22 cellular contexts compared by ENCODE assay signal in genomic region chr20:23820493-23820892, GRCh38. TPM values are rescaled to one million over a fixed set of nuclear protein-coding genes. Genes with fewer than 3 reads are reported as not detected.
"Had no signal": no experiment of that assay in that cellular context is flagged by ENCODE, and none has a peak within 500 bp of the region (broad histone marks: within the 10 kb centered on the region; RNA-seq: fewer than 3 reads in every experiment).

No MANE protein-coding gene starts in this region.

- H3K27ac ChIP-seq: dorsolateral prefrontal cortex, left ventricle myocardium inferior, ovary, psoas muscle, tibial nerve had no signal

- H3K27ac Mint-ChIP-seq: activated naive CD4-positive, alpha-beta T cell treated with anti-CD3 and anti-CD28 coated beads, Interleukin-2, amount 50 U/mL, for 72 hours; activated T-helper 1 cell treated with anti-CD3 and anti-CD28 coated beads, Interleukin-12 subunit alpha, Interleukin-12 subunit beta, Interleukin-2, Interleukin-4 antibody, amounts not matched to agents 30 ng/mL and 10 ng/mL and 1 ng/mL, durations not matched to agents 14 hours and 24 hours and 36 hours; memory B cell; naive thymus-derived CD8-positive, alpha-beta T cell; stimulated activated naive CD8-positive, alpha-beta T cell treated with anti-CD3 and anti-CD28 coated beads, Interleukin-15, Interleukin-2, amounts not matched to agents 100 ng/mL and 50 ng/mL, for 24 hours; T-cell had no signal

- H3K36me3 ChIP-seq: left ventricle myocardium inferior, ovary, tibial nerve had no signal

- H3K4me3 ChIP-seq: dorsolateral prefrontal cortex, left ventricle myocardium inferior, ovary, psoas muscle, tibial nerve had no signal

- H3K27me3 ChIP-seq: dorsolateral prefrontal cortex, ovary, tibial nerve had no signal

- H3K4me1 ChIP-seq: left ventricle myocardium inferior, psoas muscle, tibial nerve had no signal

- ATAC-seq: activated CD4-positive, CD25-positive, alpha-beta regulatory T cell treated with anti-CD3 and anti-CD28 coated beads, Interleukin-2, amount 50 U/mL, for 24 hours; naive thymus-derived CD8-positive, alpha-beta T cell; psoas muscle; right cardiac atrium; T-cell had no signal

- H3K9ac ChIP-seq: SK-N-SH had no signal

- DNase-seq: activated CD4-positive, alpha-beta T cell treated with anti-CD3 and anti-CD28 coated beads, Interleukin-2, amount 50 U/mL, for 48 hours; activated gamma-delta T cell treated with Interleukin-2 at 50 U/mL for 16 hours; dorsolateral prefrontal cortex; hypothalamus; left ventricle myocardium inferior; naive thymus-derived CD8-positive, alpha-beta T cell; ovary; psoas muscle; right cardiac atrium; SK-N-SH; small intestine; stimulated activated CD4-positive, alpha-beta T cell treated with anti-CD3 and anti-CD28 coated beads, Interleukin-15, amount 100 ng/mL, for 24 hours; stimulated activated CD4-positive, alpha-beta T cell treated with anti-CD3 and anti-CD28 coated beads, Interleukin-2, amount 100 ng/mL, for 48 hours; T-cell had no signal

- H3K4me1 Mint-ChIP-seq: memory B cell, T-cell had no signal

- H3K36me3 Mint-ChIP-seq: activated naive CD4-positive, alpha-beta T cell treated with anti-CD3 and anti-CD28 coated beads, Interleukin-2, amount 50 U/mL, for 72 hours; memory B cell; naive thymus-derived CD8-positive, alpha-beta T cell; T-cell had no signal

- H3K27me3 Mint-ChIP-seq: stimulated activated naive CD8-positive, alpha-beta T cell treated with anti-CD3 and anti-CD28 coated beads, Interleukin-15, Interleukin-2, amounts not matched to agents 100 ng/mL and 50 ng/mL, for 24 hours had no signal

- H3K9me3 Mint-ChIP-seq: activated naive CD4-positive, alpha-beta T cell treated with anti-CD3 and anti-CD28 coated beads, Interleukin-2, amount 50 U/mL, for 72 hours; activated T-helper 1 cell treated with anti-CD3 and anti-CD28 coated beads, Interleukin-12 subunit alpha, Interleukin-12 subunit beta, Interleukin-2, Interleukin-4 antibody, amounts not matched to agents 30 ng/mL and 10 ng/mL and 1 ng/mL, durations not matched to agents 14 hours and 24 hours and 36 hours; memory B cell; naive thymus-derived CD8-positive, alpha-beta T cell; stimulated activated naive CD8-positive, alpha-beta T cell treated with anti-CD3 and anti-CD28 coated beads, Interleukin-15, Interleukin-2, amounts not matched to agents 100 ng/mL and 50 ng/mL, for 24 hours; T-cell had no signal

- H3K9me3 ChIP-seq: left ventricle myocardium inferior, ovary, psoas muscle, SK-N-SH, tibial nerve had no signal

- H3K4me3 Mint-ChIP-seq: activated T-helper 1 cell treated with anti-CD3 and anti-CD28 coated beads, Interleukin-12 subunit alpha, Interleukin-12 subunit beta, Interleukin-2, Interleukin-4 antibody, amounts not matched to agents 30 ng/mL and 10 ng/mL and 1 ng/mL, durations not matched to agents 14 hours and 24 hours and 36 hours; memory B cell; naive thymus-derived CD8-positive, alpha-beta T cell; stimulated activated naive CD8-positive, alpha-beta T cell treated with anti-CD3 and anti-CD28 coated beads, Interleukin-15, Interleukin-2, amounts not matched to agents 100 ng/mL and 50 ng/mL, for 24 hours; T-cell had no signal

RNA-seq across cellular contexts. Expression of gene CST2, which starts 6.0 kb away (rescaled TPM):
- total RNA-seq: activated naive CD4-positive, alpha-beta T cell treated with anti-CD3 and anti-CD28 coated beads, Interleukin-2, amount 50 U/mL, for 72 hours; activated T-helper 1 cell treated with anti-CD3 and anti-CD28 coated beads, Interleukin-12 subunit alpha, Interleukin-12 subunit beta, Interleukin-2, Interleukin-4 antibody, amounts not matched to agents 30 ng/mL and 10 ng/mL and 1 ng/mL, durations not matched to agents 14 hours and 24 hours and 36 hours; cardiac septum; dorsolateral prefrontal cortex; epithelial cell of proximal tubule; left ventricle myocardium inferior; naive thymus-derived CD8-positive, alpha-beta T cell; ovary; psoas muscle; right cardiac atrium; T-cell had no signal
- polyA plus RNA-seq: naive thymus-derived CD8-positive, alpha-beta T cell; psoas muscle; right cardiac atrium; SK-N-SH had no signal

RNA-seq across cellular contexts. Expression of gene CST5, which starts 59.1 kb away (rescaled TPM):
- total RNA-seq: activated naive CD4-positive, alpha-beta T cell treated with anti-CD3 and anti-CD28 coated beads, Interleukin-2, amount 50 U/mL, for 72 hours; activated T-helper 1 cell treated with anti-CD3 and anti-CD28 coated beads, Interleukin-12 subunit alpha, Interleukin-12 subunit beta, Interleukin-2, Interleukin-4 antibody, amounts not matched to agents 30 ng/mL and 10 ng/mL and 1 ng/mL, durations not matched to agents 14 hours and 24 hours and 36 hours; cardiac septum; dorsolateral prefrontal cortex; epithelial cell of proximal tubule; left ventricle myocardium inferior; naive thymus-derived CD8-positive, alpha-beta T cell; ovary; psoas muscle; right cardiac atrium; T-cell; tibial nerve had no signal
- polyA plus RNA-seq: naive thymus-derived CD8-positive, alpha-beta T cell; ovary; psoas muscle; right cardiac atrium; SK-N-SH had no signal
